Comparison of ENCODE assay signal across 11 cellular contexts in genomic region chr7:116653204-116653603, GRCh38. TPM values are rescaled to one million over a fixed set of nuclear protein-coding genes. Genes with fewer than 3 reads are reported as not detected.
DNase-seq lines count a peak whose midpoint lies in the region; TF ChIP-seq lines count a peak whose summit lies in the region.
"Had no signal": no experiment of that assay in that cellular context is flagged by ENCODE, and none has a peak within 500 bp of the region (broad histone marks: within the 10 kb centered on the region; RNA-seq: fewer than 3 reads in every experiment).

No MANE protein-coding gene starts in this region.

- intact Hi-C loops in posterior vena cava (cut with DNase I): no loop called here

- H3K36me3 ChIP-seq in effector memory CD4-positive, alpha-beta T cell (ENCODE audit: control insufficient read depth, insufficient read depth, low read length): no peaks in the 10 kb centered on the region
- H3K36me3 ChIP-seq: spleen had no signal

- H3K9me3 ChIP-seq in effector memory CD4-positive, alpha-beta T cell (ENCODE audit: control insufficient read depth, low read length): no peaks in the 10 kb centered on the region
- H3K9me3 ChIP-seq: spleen had no signal

- H3K27ac ChIP-seq in effector memory CD4-positive, alpha-beta T cell (ENCODE audit: insufficient read depth, low read length, poor library complexity, severe bottlenecking): no peak overlapping the region
- H3K27ac ChIP-seq: spleen had no signal

- H3K4me1 ChIP-seq in effector memory CD4-positive, alpha-beta T cell (ENCODE audit: control insufficient read depth, insufficient read depth, low read length, poor library complexity, severe bottlenecking): no peaks in the 10 kb centered on the region
- H3K4me1 ChIP-seq: spleen had no signal

- no peak for TF ChIP-seq CTCF in GM10266 (IDR thresholded peaks at IDR 0.05; ENCODE audit: control insufficient read depth, insufficient read depth, low read depth, missing control alignments)

- DNase-seq in GM03348 (ENCODE audit: low spot score) (peak; percentile 53), LHCN-M2 (ENCODE audit: low read depth) (peak; percentile 68), dermis blood vessel endothelial cell (peak; percentile 39), renal cortical epithelial cell (ENCODE audit: low read depth) (peak; percentile 96), posterior vena cava (ENCODE audit: low spot score) (no peak), GM10266 (ENCODE audit: extremely low spot score) (no peak), occipital lobe (lab: John Stamatoyannopoulos, UW) (no peak)
- no peak for DNase-seq in effector memory CD4-positive, alpha-beta T cell
- DNase-seq: activated CD4-positive, alpha-beta T cell treated with anti-CD3 and anti-CD28 coated beads, Interleukin-2, amount 50 U/mL, for 48 hours; spleen had no signal

- H3K27me3 ChIP-seq in effector memory CD4-positive, alpha-beta T cell (replicated peaks; ENCODE audit: control insufficient read depth, insufficient read depth, low read length, poor library complexity, severe bottlenecking): no peaks in the 10 kb centered on the region

- H3K4me3 ChIP-seq in effector memory CD4-positive, alpha-beta T cell (ENCODE audit: insufficient read depth, low read depth, low read length, poor library complexity, severe bottlenecking): no peak overlapping the region
- H3K4me3 ChIP-seq: spleen had no signal

RNA-seq across cellular contexts. Expression of gene MET, which starts 18.8 kb away (rescaled TPM):
- total RNA-seq in LHCN-M2 (2014; rRNA removed) (133 and 149 TPM in 2 replicates), dermis blood vessel endothelial cell (66.4 and 113 TPM in 2 replicates), renal cortical epithelial cell (217 and 255 TPM in 2 replicates), posterior vena cava (10 to 100 TPM; 15.7 to 26.8 TPM), occipital lobe (65.5 TPM)
- polyA plus RNA-seq in LHCN-M2 (2012): 34.3 TPM
- polyA plus RNA-seq: IgD-negative memory B cell had no signal

Comparison
In these comparisons a context has a peak if more than half of its experiments do, and no peak if none do; other contexts are left out.
1. DNase-seq: peak in GM03348 (single experiment), LHCN-M2 (single experiment), dermis blood vessel endothelial cell (single experiment) and renal cortical epithelial cell (single experiment); none in posterior vena cava (single experiment), effector memory CD4-positive, alpha-beta T cell (0 of 3), GM10266 (single experiment) and occipital lobe (single experiment).